7 cellular contexts compared by ENCODE assay signal in the genomic region with DNA sequence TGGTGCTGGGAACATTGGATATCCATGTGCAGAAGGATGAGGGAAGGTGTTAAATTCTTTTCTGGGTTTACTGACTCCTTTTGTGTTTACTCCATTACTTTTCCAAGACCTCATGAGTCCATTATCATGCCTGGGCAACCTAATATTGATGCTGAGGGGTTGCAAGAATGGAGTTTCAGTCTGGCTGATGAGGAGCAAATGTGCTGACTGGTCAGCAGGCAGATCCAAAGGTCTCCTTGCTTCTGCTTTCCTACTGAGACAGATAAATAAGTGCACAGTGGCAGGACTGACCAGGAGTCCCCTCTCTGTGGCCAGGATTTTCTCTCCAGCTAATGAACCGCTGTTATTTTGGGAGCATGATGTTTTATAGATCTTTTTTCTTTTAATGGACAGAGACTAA. TPM values are rescaled to one million over a fixed set of nuclear protein-coding genes. Genes with fewer than 3 reads are reported as not detected.
"Had no signal": no experiment of that assay in that cellular context is flagged by ENCODE, and none has a peak within 500 bp of the region (broad histone marks: within the 10 kb centered on the region; RNA-seq: fewer than 3 reads in every experiment).

No MANE protein-coding gene starts in this region.

- H3K27me3 Mint-ChIP-seq: IgD-negative memory B cell had no signal

- FAIRE-seq: HTR-8/SVneo had no signal

- H3K27ac ChIP-seq: HL-60 had no signal

- H3K36me3 Mint-ChIP-seq: IgD-negative memory B cell had no signal

- DNase-seq: IMR-90, KBM-7, KG1 had no signal

RNA-seq across cellular contexts. Expression of a gene that starts 43.6 kb away (rescaled TPM):
- total RNA-seq: HT-29 had no signal
